In genomic region chr14:95297832-95298231, GRCh38 we compare ENCODE assay signal across 18 cellular contexts. TPM values are rescaled to one million over a fixed set of nuclear protein-coding genes. Genes with fewer than 3 reads are reported as not detected.
A peak's percentile ranks its signal among the peaks of the same experiment; 100 is the strongest.
DNase-seq lines count a peak whose midpoint lies in the region; ATAC-seq lines count a peak whose summit lies in the region.
"Had no signal": no experiment of that assay in that cellular context is flagged by ENCODE, and none has a peak within 500 bp of the region (broad histone marks: within the 10 kb centered on the region; RNA-seq: fewer than 3 reads in every experiment).

No MANE protein-coding gene starts in this region.

- H3K4me1 ChIP-seq in effector memory CD4-positive, alpha-beta T cell (ENCODE audit: control insufficient read depth, insufficient read depth, low read length, poor library complexity, severe bottlenecking): no peaks in the 10 kb centered on the region

- H3K4me1 Mint-ChIP-seq in memory B cell: peaks cover 54% of the 10 kb centered on the region
- H3K4me1 Mint-ChIP-seq in activated CD4-positive, alpha-beta T cell treated with anti-CD3 and anti-CD28 coated beads for 36 hours: no peaks in the 10 kb centered on the region

- peaks cover 5% of the 10 kb centered on the region for H3K9me3 Mint-ChIP-seq in memory B cell
- H3K9me3 Mint-ChIP-seq in activated CD4-positive, alpha-beta T cell treated with anti-CD3 and anti-CD28 coated beads for 36 hours (ENCODE audit: low read depth): no peaks in the 10 kb centered on the region

- no peak overlapping the region for H3K4me3 Mint-ChIP-seq in memory B cell
- H3K4me3 Mint-ChIP-seq in activated CD4-positive, alpha-beta T cell treated with anti-CD3 and anti-CD28 coated beads for 36 hours: no peak overlapping the region

- peaks cover 19% of the 10 kb centered on the region for H3K36me3 Mint-ChIP-seq in memory B cell
- H3K36me3 Mint-ChIP-seq in activated CD4-positive, alpha-beta T cell treated with anti-CD3 and anti-CD28 coated beads for 36 hours (ENCODE audit: low read depth): no peaks in the 10 kb centered on the region

- intact Hi-C loops in activated CD4-positive, alpha-beta T cell treated with anti-CD3 and anti-CD28 coated beads for 36 hours (cut with DNase I, micrococcal nuclease): no loop called here

- H3K27me3 Mint-ChIP-seq in memory B cell: peaks cover 3% of the 10 kb centered on the region
- H3K27me3 Mint-ChIP-seq in activated CD4-positive, alpha-beta T cell treated with anti-CD3 and anti-CD28 coated beads for 36 hours: peaks cover 24% of the 10 kb centered on the region

- CTCF ChIA-PET in activated CD4-positive, alpha-beta T cell treated with anti-CD3 and anti-CD28 coated beads for 36 hours (lab: Charles Lee): no interaction called here

- peak; percentile 75 for ATAC-seq in memory B cell (ENCODE audit: low read depth)
- ATAC-seq in HG03520 (IDR thresholded peaks at IDR 0.05; ENCODE audit: unreplicated experiment): no peak
- ATAC-seq in activated CD4-positive, alpha-beta T cell treated with anti-CD3 and anti-CD28 coated beads for 36 hours: no peak
- no peak for ATAC-seq in HG03565 (IDR thresholded peaks at IDR 0.05; ENCODE audit: unreplicated experiment)
- ATAC-seq: HCT116 had no signal

- peak overlapping the region; percentile 98 for H3K27ac ChIP-seq in angular gyrus (ENCODE audit: low read depth, low read length)
- H3K27ac ChIP-seq in effector memory CD4-positive, alpha-beta T cell (ENCODE audit: insufficient read depth, low read length, poor library complexity, severe bottlenecking): no peak overlapping the region
- H3K27ac ChIP-seq: C4-2B had no signal

- POLR2A ChIA-PET in activated CD4-positive, alpha-beta T cell treated with anti-CD3 and anti-CD28 coated beads for 36 hours (lab: Charles Lee): no interaction called here

- H3K27me3 ChIP-seq in effector memory CD4-positive, alpha-beta T cell (replicated peaks; ENCODE audit: control insufficient read depth, insufficient read depth, low read length, poor library complexity, severe bottlenecking): no peaks in the 10 kb centered on the region

- no peak overlapping the region for H3K4me3 ChIP-seq in effector memory CD4-positive, alpha-beta T cell (ENCODE audit: insufficient read depth, low read depth, low read length, poor library complexity, severe bottlenecking)

- DNase-seq in NCI-H2171 treated with DMSO at 0.1 percent for 48 hours (lab: John Stamatoyannopoulos, UW) (peak; percentile 21), NCI-H2171 (lab: John Stamatoyannopoulos, UW) (no peak), memory B cell (ENCODE audit: low spot score in 2 of 2) (no peak)
- no peak for DNase-seq in effector memory CD4-positive, alpha-beta T cell
- DNase-seq in activated CD4-positive, alpha-beta T cell treated with anti-CD3 and anti-CD28 coated beads for 36 hours: no peak
- DNase-seq: 8988T, COR-L47, DMS53, KG1, NCI-H1092, NCI-H446, NCI-H774, SIG-M5 had no signal

- H3K27ac Mint-ChIP-seq in memory B cell: peak overlapping the region; percentile 22
- H3K27ac Mint-ChIP-seq in activated CD4-positive, alpha-beta T cell treated with anti-CD3 and anti-CD28 coated beads for 36 hours: no peak overlapping the region

- H3K36me3 ChIP-seq in effector memory CD4-positive, alpha-beta T cell (ENCODE audit: control insufficient read depth, insufficient read depth, low read length): no peaks in the 10 kb centered on the region

- H3K9me3 ChIP-seq in effector memory CD4-positive, alpha-beta T cell (ENCODE audit: control insufficient read depth, low read length): no peaks in the 10 kb centered on the region

RNA-seq across cellular contexts. Expression of gene CLMN, which starts 21.9 kb away (rescaled TPM):
- total RNA-seq in activated CD4-positive, alpha-beta T cell treated with anti-CD3 and anti-CD28 coated beads for 36 hours: 1 to 10 TPM in 1 of 2 experiments, under 1 TPM in 1; 0.75 to 1.5 TPM
